Comparison of ENCODE assay signal across 1 cellular context in genomic region chr3:170997966-170998913, GRCh38.
A peak's percentile ranks its signal among the peaks of the same experiment; 100 is the strongest.
TF ChIP-seq lines count a peak whose summit lies in the region.

No MANE protein-coding gene starts in this region.

TF ChIP-seq in HepG2, 621 proteins besides CTCF, POLR2A, EP300 and RAD21 (continued from another document and continues in another):
- peak; percentile 59; the same call in 1 of the 2 replicates for TF ChIP-seq ZBTB25 (CRISPR knock-in tag; IDR thresholded peaks at IDR 0.05)
- TF ChIP-seq SP5 (CRISPR knock-in tag; IDR thresholded peaks at IDR 0.05; ENCODE audit: borderline replicate concordance, low read depth): 0 out of 2 replicates have a peak, but pooled peaks have one; percentile 20
- 0 out of 2 replicates have a peak, but pooled peaks have one; percentile 35 for TF ChIP-seq NFKBIZ (CRISPR knock-in tag; IDR thresholded peaks at IDR 0.05)
- TF ChIP-seq SRSF9 (IDR thresholded peaks at IDR 0.05; ENCODE audit: borderline replicate concordance, insufficient read depth, low read depth, low read length, poor library complexity, severe bottlenecking): no peak
- peak; percentile 34; the same call in 1 of the 2 replicates for TF ChIP-seq ZNF12 (CRISPR knock-in tag; IDR thresholded peaks at IDR 0.05)
- TF ChIP-seq ZSCAN31 (CRISPR knock-in tag; IDR thresholded peaks at IDR 0.05; ENCODE audit: low read depth): no peak
- TF ChIP-seq, protein P1, sequence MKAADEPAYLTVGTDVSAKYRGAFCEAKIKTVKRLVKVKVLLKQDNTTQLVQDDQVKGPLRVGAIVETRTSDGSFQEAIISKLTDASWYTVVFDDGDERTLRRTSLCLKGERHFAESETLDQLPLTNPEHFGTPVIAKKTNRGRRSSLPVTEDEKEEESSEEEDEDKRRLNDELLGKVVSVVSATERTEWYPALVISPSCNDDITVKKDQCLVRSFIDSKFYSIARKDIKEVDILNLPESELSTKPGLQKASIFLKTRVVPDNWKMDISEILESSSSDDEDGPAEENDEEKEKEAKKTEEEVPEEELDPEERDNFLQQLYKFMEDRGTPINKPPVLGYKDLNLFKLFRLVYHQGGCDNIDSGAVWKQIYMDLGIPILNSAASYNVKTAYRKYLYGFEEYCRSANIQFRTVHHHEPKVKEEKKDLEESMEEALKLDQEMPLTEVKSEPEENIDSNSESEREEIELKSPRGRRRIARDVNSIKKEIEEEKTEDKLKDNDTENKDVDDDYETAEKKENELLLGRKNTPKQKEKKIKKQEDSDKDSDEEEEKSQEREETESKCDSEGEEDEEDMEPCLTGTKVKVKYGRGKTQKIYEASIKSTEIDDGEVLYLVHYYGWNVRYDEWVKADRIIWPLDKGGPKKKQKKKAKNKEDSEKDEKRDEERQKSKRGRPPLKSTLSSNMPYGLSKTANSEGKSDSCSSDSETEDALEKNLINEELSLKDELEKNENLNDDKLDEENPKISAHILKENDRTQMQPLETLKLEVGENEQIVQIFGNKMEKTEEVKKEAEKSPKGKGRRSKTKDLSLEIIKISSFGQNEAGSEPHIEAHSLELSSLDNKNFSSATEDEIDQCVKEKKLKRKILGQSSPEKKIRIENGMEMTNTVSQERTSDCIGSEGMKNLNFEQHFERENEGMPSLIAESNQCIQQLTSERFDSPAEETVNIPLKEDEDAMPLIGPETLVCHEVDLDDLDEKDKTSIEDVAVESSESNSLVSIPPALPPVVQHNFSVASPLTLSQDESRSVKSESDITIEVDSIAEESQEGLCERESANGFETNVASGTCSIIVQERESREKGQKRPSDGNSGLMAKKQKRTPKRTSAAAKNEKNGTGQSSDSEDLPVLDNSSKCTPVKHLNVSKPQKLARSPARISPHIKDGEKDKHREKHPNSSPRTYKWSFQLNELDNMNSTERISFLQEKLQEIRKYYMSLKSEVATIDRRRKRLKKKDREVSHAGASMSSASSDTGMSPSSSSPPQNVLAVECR (CRISPR knock-in tag; IDR thresholded peaks at IDR 0.05; ENCODE audit: borderline replicate concordance): peak; percentile 30; the same call in 1 of the 2 replicates
- peak; percentile 88 for TF ChIP-seq GATAD2A (CRISPR knock-in tag; IDR thresholded peaks at IDR 0.05)
- 0 out of 2 replicates have a peak, but pooled peaks have one; percentile 45 for TF ChIP-seq ZFP1 (CRISPR knock-in tag; IDR thresholded peaks at IDR 0.05)
- TF ChIP-seq ZMYM3 (CRISPR knock-in tag; IDR thresholded peaks at IDR 0.05): peak; percentile 43; the same call in 1 of the 2 replicates
- TF ChIP-seq KDM4B (CRISPR knock-in tag; IDR thresholded peaks at IDR 0.05): peak; percentile 81; the same call in 1 of the 2 replicates
- peak; percentile 37 to 42; a peak in 1 of 4 replicates for TF ChIP-seq MAFK (conservative IDR thresholded peaks at IDR 0.05 in 1 of 2, IDR thresholded peaks at IDR 0.05 in 1 of 2; ENCODE audit: low read length in 2 of 2)
- peak; percentile 81 for TF ChIP-seq HNF4G (IDR thresholded peaks at IDR 0.05; ENCODE audit: borderline replicate concordance, low read depth, low read length)
- TF ChIP-seq HNF4G (CRISPR knock-in tag; IDR thresholded peaks at IDR 0.05; ENCODE audit: borderline replicate concordance, low read depth): peak; percentile 68
- peak; percentile 90 for TF ChIP-seq HNF4A (CRISPR knock-in tag; IDR thresholded peaks at IDR 0.05)
- TF ChIP-seq SAP130 (CRISPR knock-in tag; IDR thresholded peaks at IDR 0.05; ENCODE audit: low read depth): peak; percentile 50
- TF ChIP-seq TSC22D2 (CRISPR knock-in tag; IDR thresholded peaks at IDR 0.05; ENCODE audit: borderline replicate concordance): peak; percentile 52; the same call in 1 of the 2 replicates
- TF ChIP-seq ZNF598 (CRISPR knock-in tag; IDR thresholded peaks at IDR 0.05; ENCODE audit: borderline replicate concordance): no peak
- no peak for TF ChIP-seq FOXC1 (CRISPR knock-in tag; IDR thresholded peaks at IDR 0.05; ENCODE audit: borderline replicate concordance)
- TF ChIP-seq TEF (CRISPR knock-in tag; IDR thresholded peaks at IDR 0.05): no peak
- TF ChIP-seq CEBPG (CRISPR knock-in tag; IDR thresholded peaks at IDR 0.05): peak; percentile 79
- 0 out of 2 replicates have a peak, but pooled peaks have one; percentile 46 for TF ChIP-seq ZNF501 (CRISPR knock-in tag; IDR thresholded peaks at IDR 0.05)
- TF ChIP-seq MIER2 (CRISPR knock-in tag; IDR thresholded peaks at IDR 0.05): peak; percentile 66; the same call in 1 of the 2 replicates
- TF ChIP-seq POGZ (CRISPR knock-in tag; IDR thresholded peaks at IDR 0.05): peak; percentile 76
- peak; percentile 75; the same call in 1 of the 2 replicates for TF ChIP-seq BRCA1 (CRISPR knock-in tag; IDR thresholded peaks at IDR 0.05)
- peak; percentile 63; the same call in 1 of the 2 replicates for TF ChIP-seq TARDBP (CRISPR knock-in tag; IDR thresholded peaks at IDR 0.05)
- TF ChIP-seq NFYB (CRISPR knock-in tag; IDR thresholded peaks at IDR 0.05): no peak
- TF ChIP-seq ZNF331 (CRISPR knock-in tag; IDR thresholded peaks at IDR 0.05): peak; percentile 59; the same call in 1 of the 2 replicates
- no peak for TF ChIP-seq ARHGAP35 (CRISPR knock-in tag; IDR thresholded peaks at IDR 0.05; ENCODE audit: borderline replicate concordance)
- TF ChIP-seq TCF12 (IDR thresholded peaks at IDR 0.05): no peak
- TF ChIP-seq TCF12 (CRISPR knock-in tag; IDR thresholded peaks at IDR 0.05): no peak
- TF ChIP-seq IRF2 (CRISPR knock-in tag; IDR thresholded peaks at IDR 0.05): peak; percentile 78
- TF ChIP-seq POLR2G (IDR thresholded peaks at IDR 0.05; ENCODE audit: low read depth, low read length): peak; percentile 56
- no peak for TF ChIP-seq ZNF792 (CRISPR knock-in tag; IDR thresholded peaks at IDR 0.05)
- no peak for TF ChIP-seq ZNF670 (CRISPR knock-in tag; IDR thresholded peaks at IDR 0.05; ENCODE audit: borderline replicate concordance)
- peak; percentile 52; the same call in 1 of the 2 replicates for TF ChIP-seq ZNF263 (CRISPR knock-in tag; IDR thresholded peaks at IDR 0.05)
- no peak for TF ChIP-seq ZNF512B (CRISPR knock-in tag; IDR thresholded peaks at IDR 0.05; ENCODE audit: borderline replicate concordance)
- TF ChIP-seq GFI1 (CRISPR knock-in tag; IDR thresholded peaks at IDR 0.05; ENCODE audit: borderline replicate concordance): peak; percentile 67; the same call in 1 of the 2 replicates
- no peak for TF ChIP-seq MXI1 (IDR thresholded peaks at IDR 0.05; ENCODE audit: borderline replicate concordance, low read depth, low read length)
- no peak for TF ChIP-seq CBX1 (IDR thresholded peaks at IDR 0.05; ENCODE audit: low read depth)
- TF ChIP-seq GTF3A (CRISPR knock-in tag; conservative IDR thresholded peaks at IDR 0.05): 0 out of 2 replicates have a peak, but pooled peaks have one; percentile 54
- TF ChIP-seq ASH2L (IDR thresholded peaks at IDR 0.05; ENCODE audit: insufficient read length, low read depth, low read length): peak; percentile 68
- peak; percentile 58; the same call in 1 of the 2 replicates for TF ChIP-seq RERE (CRISPR knock-in tag; IDR thresholded peaks at IDR 0.05; ENCODE audit: low read depth)
- 0 out of 2 replicates have a peak, but pooled peaks have one; percentile 28 for TF ChIP-seq ZBTB20 (CRISPR knock-in tag; IDR thresholded peaks at IDR 0.05; ENCODE audit: borderline replicate concordance, low read depth)
- peak; percentile 71 for TF ChIP-seq ZNF264 (CRISPR knock-in tag; IDR thresholded peaks at IDR 0.05)
- TF ChIP-seq BCL3 (CRISPR knock-in tag; IDR thresholded peaks at IDR 0.05): no peak
- TF ChIP-seq ZBTB37 (CRISPR knock-in tag; IDR thresholded peaks at IDR 0.05): no peak
- TF ChIP-seq FOXA1 (IDR thresholded peaks at IDR 0.05): no peak
- peak; percentile 63 for TF ChIP-seq FOXA1 (CRISPR knock-in tag; IDR thresholded peaks at IDR 0.05)
- peak; percentile 52; the same call in 1 of the 2 replicates for TF ChIP-seq GATA4 (IDR thresholded peaks at IDR 0.05; ENCODE audit: borderline replicate concordance, low read depth)
- peak; percentile 45; the same call in 1 of the 2 replicates for TF ChIP-seq ZFX (CRISPR knock-in tag; IDR thresholded peaks at IDR 0.05; ENCODE audit: low read depth)
